10 cellular contexts compared by ENCODE assay signal in genomic region chr2:219331560-219332213, GRCh38. TPM values are rescaled to one million over a fixed set of nuclear protein-coding genes. Genes with fewer than 3 reads are reported as not detected.
DNase-seq lines count a peak whose midpoint lies in the region; ATAC-seq and TF ChIP-seq lines count a peak whose summit lies in the region.
"Had no signal": no experiment of that assay in that cellular context is flagged by ENCODE, and none has a peak within 500 bp of the region (broad histone marks: within the 10 kb centered on the region; RNA-seq: fewer than 3 reads in every experiment).

No MANE protein-coding gene starts in this region.

- H3K18ac ChIP-seq in trophoblast cell (ENCODE audit: low read length) = no peak overlapping the region

- TF ChIP-seq POLR2A in heart left ventricle (IDR thresholded peaks at IDR 0.05) = no peak

- CTCF ChIA-PET in activated CD4-positive, alpha-beta memory T cell treated with anti-CD3 and anti-CD28 coated beads for 36 hours (lab: Charles Lee) = interaction anchor here (0.8 kb wide), 1 partner anchor 336 kb away, joined by 3 read pairs; no protein-coding TSS in a partner anchor
- CTCF ChIA-PET in OCI-LY7 (lab: Charles Lee; ENCODE audit: unreplicated experiment) = no interaction called here

- DNase-seq in GM23338 (ENCODE audit: low spot score) (peak; percentile 68), heart left ventricle (peak in 4 of 5 donors; percentile 26 to 38 (median 38)), trophoblast cell (peak in 1 of 2 donors; percentile 68), OCI-LY7 (ENCODE audit: low spot score) (no peak), NCI-H2107 treated with DMSO at 0.1 percent for 48 hours (lab: John Stamatoyannopoulos, UW; ENCODE audit: unreplicated experiment) (no peak), NCI-H1694 treated with DMSO at 0.1 percent for 48 hours (lab: John Stamatoyannopoulos, UW) (no peak)
- peak; percentile 28 for DNase-seq in activated CD4-positive, alpha-beta memory T cell treated with anti-CD3 and anti-CD28 coated beads for 36 hours

- no peak overlapping the region for H2BK120ac ChIP-seq in trophoblast cell (ENCODE audit: insufficient read depth, low read length, poor library complexity)

- H3K14ac ChIP-seq in trophoblast cell (ENCODE audit: low read length) = no peak overlapping the region

- no peak overlapping the region for H2BK12ac ChIP-seq in trophoblast cell (ENCODE audit: low read length)

- H4K20me1 ChIP-seq in GM23338 (replicated peaks; ENCODE audit: insufficient read depth) = 0 out of 2 replicates have a peak, but pooled peaks cover 4% of the 10 kb centered on the region
- H4K20me1 ChIP-seq in OCI-LY7 (ENCODE audit: insufficient read depth, low read length) = no peaks in the 10 kb centered on the region

- peaks cover 71% of the 10 kb centered on the region for H3K27me3 ChIP-seq in GM23338 (ENCODE audit: insufficient read depth)
- H3K27me3 ChIP-seq in heart left ventricle = peaks cover 10 to 78% (median 35%) of the 10 kb centered on the region in 9 donors
- peaks cover 11% of the 10 kb centered on the region for H3K27me3 ChIP-seq in trophoblast cell (ENCODE audit: insufficient read depth, low read length)

- ATAC-seq in GM23338 (peak; percentile 83), heart left ventricle (peak in 3 of 4 donors; percentile 68 to 81 (median 77)), HG03432 (IDR thresholded peaks at IDR 0.05; ENCODE audit: unreplicated experiment) (no peak)

- TF ChIP-seq CTCF in GM23338 (conservative IDR thresholded peaks at IDR 0.05; ENCODE audit: low read depth in 2 of 2) = no peak
- TF ChIP-seq CTCF in heart left ventricle (IDR thresholded peaks at IDR 0.05) = no peak
- TF ChIP-seq CTCF in OCI-LY7 (conservative IDR thresholded peaks at IDR 0.05; ENCODE audit: low read length) = no peak

- H3K23ac ChIP-seq in trophoblast cell (ENCODE audit: low read length) = no peak overlapping the region

- H4K91ac ChIP-seq in trophoblast cell (ENCODE audit: low read depth, low read length) = no peak overlapping the region

- H3K9me2 ChIP-seq in GM23338 (ENCODE audit: insufficient read depth) (no peaks in the 10 kb centered on the region), OCI-LY7 (ENCODE audit: insufficient read depth, low read length) (no peaks in the 10 kb centered on the region)

- H3K4me2 ChIP-seq in GM23338 (peak overlapping the region; percentile 84), trophoblast cell (ENCODE audit: low read length) (no peak overlapping the region), OCI-LY7 (ENCODE audit: low read length) (no peak overlapping the region)

- peaks cover 49% of the 10 kb centered on the region for H3K27me3 Mint-ChIP-seq in GM23338 (ENCODE audit: insufficient read depth, low read depth, poor library complexity)
- H3K27me3 Mint-ChIP-seq in activated CD4-positive, alpha-beta memory T cell treated with anti-CD3 and anti-CD28 coated beads for 36 hours = peaks cover 46% of the 10 kb centered on the region

- H3K36me3 Mint-ChIP-seq in GM23338 (ENCODE audit: low read depth) = no peaks in the 10 kb centered on the region
- peaks cover 4% of the 10 kb centered on the region for H3K36me3 Mint-ChIP-seq in activated CD4-positive, alpha-beta memory T cell treated with anti-CD3 and anti-CD28 coated beads for 36 hours

- BruUV-seq in OCI-LY7 (replicated peaks; lab: Mats Ljungman, UMichigan) = no TSS peak

- 8 to 14% (median 10%) methylated on average over 37 to 39 of the region's 39 CpGs for WGBS in heart left ventricle, 4 donors
- WGBS in trophoblast cell (ENCODE audit: extremely low coverage, insufficient coverage, insufficient read length) = no CpG with 5 or more reads among the region's 39 CpGs

- H3K4me1 Mint-ChIP-seq in GM23338 = peaks cover 10% of the 10 kb centered on the region
- no peaks in the 10 kb centered on the region for H3K4me1 Mint-ChIP-seq in activated CD4-positive, alpha-beta memory T cell treated with anti-CD3 and anti-CD28 coated beads for 36 hours (ENCODE audit: low read depth)

- H3K9me3 ChIP-seq in heart left ventricle = peaks cover 0 to 11% (median 0%) of the 10 kb centered on the region in 12 donors
- peaks cover 2% of the 10 kb centered on the region for H3K9me3 ChIP-seq in trophoblast cell (ENCODE audit: insufficient read depth, low read depth, low read length)
- no peaks in the 10 kb centered on the region for H3K9me3 ChIP-seq in OCI-LY7 (ENCODE audit: low read length)

- no peaks in the 10 kb centered on the region for H3F3A ChIP-seq in GM23338 (replicated peaks; ENCODE audit: low read depth)

- H3K4me3 ChIP-seq in GM23338 (peak overlapping the region; percentile 57), heart left ventricle (no peak overlapping the region), trophoblast cell (ENCODE audit: low read depth, low read length) (peak overlapping the region; percentile 4), OCI-LY7 (ENCODE audit: low read depth, low read length, poor library complexity, severe bottlenecking) (no peak overlapping the region)
- H3K4me3 ChIP-seq: lung had no signal

- no peak overlapping the region for H4K12ac ChIP-seq in trophoblast cell (ENCODE audit: low read depth, low read length)

- intact Hi-C loops in activated CD4-positive, alpha-beta memory T cell treated with anti-CD3 and anti-CD28 coated beads for 36 hours (cut with micrococcal nuclease) = no loop called here
- intact Hi-C loops in heart left ventricle (cut with DNase I) (no loop called here), OCI-LY7 (cut with micrococcal nuclease; ENCODE audit: unreplicated experiment) (no loop called here)

- H4K8ac ChIP-seq in trophoblast cell (ENCODE audit: low read depth, low read length) = no peak overlapping the region

- peaks cover 3% of the 10 kb centered on the region; the same call in 1 of the 2 replicates for H3K4me1 ChIP-seq in GM23338 (ENCODE audit: insufficient read depth)
- H3K4me1 ChIP-seq in heart left ventricle = peaks cover 0 to 3% (median 0%) of the 10 kb centered on the region in 12 donors
- no peaks in the 10 kb centered on the region for H3K4me1 ChIP-seq in trophoblast cell (ENCODE audit: control insufficient read depth in 1 of 2, insufficient read depth in 2 of 2, low read length in 2 of 2)
- no peaks in the 10 kb centered on the region for H3K4me1 ChIP-seq in OCI-LY7 (ENCODE audit: insufficient read depth, low read length, poor library complexity, severe bottlenecking)

- no peak overlapping the region for H3K4ac ChIP-seq in trophoblast cell (ENCODE audit: low read depth, low read length)

- H3K4me3 Mint-ChIP-seq in GM23338 = peak overlapping the region; percentile 58
- no peak overlapping the region for H3K4me3 Mint-ChIP-seq in activated CD4-positive, alpha-beta memory T cell treated with anti-CD3 and anti-CD28 coated beads for 36 hours

- no peak overlapping the region; the same call in 1 of the 2 replicates for H2AFZ ChIP-seq in GM23338
- H2AFZ ChIP-seq in trophoblast cell (ENCODE audit: insufficient read depth, low read length, poor library complexity) = no peak overlapping the region
- no peak overlapping the region for H2AFZ ChIP-seq in OCI-LY7 (ENCODE audit: low read length)

- H3K27ac Mint-ChIP-seq in GM23338 = no peak overlapping the region
- H3K27ac Mint-ChIP-seq in activated CD4-positive, alpha-beta memory T cell treated with anti-CD3 and anti-CD28 coated beads for 36 hours = no peak overlapping the region

- H3K79me2 ChIP-seq in GM23338 (replicated peaks; ENCODE audit: insufficient read depth) = no peaks in the 10 kb centered on the region
- H3K79me2 ChIP-seq in trophoblast cell (ENCODE audit: control insufficient read depth, insufficient read depth, low read length, poor library complexity) = no peaks in the 10 kb centered on the region
- no peaks in the 10 kb centered on the region for H3K79me2 ChIP-seq in OCI-LY7 (ENCODE audit: insufficient read depth, low read depth, low read length)

- H3K9ac ChIP-seq in trophoblast cell (ENCODE audit: low read length) = no peak overlapping the region

- H3K36me3 ChIP-seq in GM23338 (ENCODE audit: insufficient read depth) = no peaks in the 10 kb centered on the region
- H3K36me3 ChIP-seq in heart left ventricle = no peaks in the 10 kb centered on the region
- no peaks in the 10 kb centered on the region for H3K36me3 ChIP-seq in trophoblast cell (ENCODE audit: control insufficient read depth in 1 of 2, insufficient read depth in 2 of 2, low read length in 2 of 2)
- H3K36me3 ChIP-seq in OCI-LY7 (ENCODE audit: insufficient read depth, low read length) = no peaks in the 10 kb centered on the region

- POLR2A ChIA-PET in activated CD4-positive, alpha-beta memory T cell treated with anti-CD3 and anti-CD28 coated beads for 36 hours (lab: Charles Lee) = no interaction called here
- POLR2A ChIA-PET in OCI-LY7 (lab: Charles Lee) = interaction anchor here (0.5 kb wide), 1 partner anchor 1611 kb away, joined by 3 read pairs; no protein-coding TSS in a partner anchor

- H3K27ac ChIP-seq in GM23338 (ENCODE audit: low read depth) (no peak overlapping the region), heart left ventricle (no peak overlapping the region), trophoblast cell (ENCODE audit: low read depth, low read length) (no peak overlapping the region), OCI-LY7 (ENCODE audit: low read depth, low read length, poor library complexity, severe bottlenecking) (no peak overlapping the region)

- no peaks in the 10 kb centered on the region for H3K79me1 ChIP-seq in trophoblast cell (ENCODE audit: low read length)

- no peaks in the 10 kb centered on the region for H3K9me3 Mint-ChIP-seq in GM23338
- H3K9me3 Mint-ChIP-seq in activated CD4-positive, alpha-beta memory T cell treated with anti-CD3 and anti-CD28 coated beads for 36 hours = peaks cover 10% of the 10 kb centered on the region

- no peak overlapping the region for H2AK5ac ChIP-seq in trophoblast cell (ENCODE audit: low read length)

- no peak overlapping the region for H2BK5ac ChIP-seq in trophoblast cell (ENCODE audit: low read depth, low read length, poor library complexity)

RNA-seq across cellular contexts. Expression of gene RESP18, which starts 0.9 kb away (rescaled TPM):
- not detected in 2 replicates for total RNA-seq in GM23338 (2014; rRNA removed; shearing (Covaris generic))
- not detected in 2 replicates for polyA plus RNA-seq in GM23338 (2016; fragmentation: Nextera tagmentation; extraction: Ambion mirVana)
- total RNA-seq in activated CD4-positive, alpha-beta memory T cell treated with anti-CD3 and anti-CD28 coated beads for 36 hours = not detected
- not detected for total RNA-seq in heart left ventricle
- not detected for polyA plus RNA-seq in heart left ventricle
- polyA plus RNA-seq in trophoblast cell (2013) = not detected in 2 replicates
- total RNA-seq in OCI-LY7 (2014; rRNA removed; shearing (Covaris generic)) = not detected in 2 replicates
- total RNA-seq in OCI-LY7 (2022) = not detected in 2 replicates
- total RNA-seq: lung had no signal
- polyA plus RNA-seq: adipose tissue, lung had no signal

RNA-seq across cellular contexts. Expression of gene PTPRN, which starts 22.5 kb away (rescaled TPM):
- total RNA-seq in GM23338 (2014; rRNA removed; shearing (Covaris generic)) = 18.8 and 22.1 TPM in 2 replicates
- polyA plus RNA-seq in GM23338 (2016; fragmentation: Nextera tagmentation; extraction: Ambion mirVana) (4.8 and 5.1 TPM in 2 replicates), heart left ventricle (under 1 TPM in 1 of 2 donors, not detected in 1; 0.12 TPM)
- under 1 TPM in 1 of 2 experiments, not detected in 1; 0.24 TPM for total RNA-seq in activated CD4-positive, alpha-beta memory T cell treated with anti-CD3 and anti-CD28 coated beads for 36 hours
- total RNA-seq in heart left ventricle (under 1 TPM in 3 of 9 donors, not detected in 6; 0.19 to 0.93 (median 0.59) TPM), OCI-LY7 (2022) (not detected in 2 replicates)
- polyA plus RNA-seq in trophoblast cell (2013) = 2.3 and 3.4 TPM in 2 replicates
- not detected in 2 replicates for total RNA-seq in OCI-LY7 (2014; rRNA removed; shearing (Covaris generic))

RNA-seq across cellular contexts. Expression of gene DNAJB2, which starts 52.5 kb away (rescaled TPM):
- total RNA-seq in GM23338 (2014; rRNA removed; shearing (Covaris generic)) = 25.5 and 25.9 TPM in 2 replicates
- polyA plus RNA-seq in GM23338 (2016; fragmentation: Nextera tagmentation; extraction: Ambion mirVana) (6.4 and 9.0 TPM in 2 replicates), heart left ventricle (100 to 1,000 TPM in 1 of 2 donors, 10 to 100 TPM in 1; 66.5 to 181 TPM)
- 10 to 100 TPM; 37.3 to 39.1 TPM for total RNA-seq in activated CD4-positive, alpha-beta memory T cell treated with anti-CD3 and anti-CD28 coated beads for 36 hours
- total RNA-seq in heart left ventricle (10 to 100 TPM; 61.3 to 95.4 (median 74.9) TPM), OCI-LY7 (2022) (55.3 and 58.7 TPM in 2 replicates)
- polyA plus RNA-seq in trophoblast cell (2013) = 55.4 and 57.3 TPM in 2 replicates
- 49.9 and 53.0 TPM in 2 replicates for total RNA-seq in OCI-LY7 (2014; rRNA removed; shearing (Covaris generic))

RNA-seq across cellular contexts. Expression of gene DNPEP, which starts 56.0 kb away (rescaled TPM):
- 58.8 and 67.9 TPM in 2 replicates for total RNA-seq in GM23338 (2014; rRNA removed; shearing (Covaris generic))
- polyA plus RNA-seq in GM23338 (2016; fragmentation: Nextera tagmentation; extraction: Ambion mirVana) = 44.9 and 49.2 TPM in 2 replicates
- total RNA-seq in activated CD4-positive, alpha-beta memory T cell treated with anti-CD3 and anti-CD28 coated beads for 36 hours = 10 to 100 TPM; 71.6 to 74.2 TPM
- total RNA-seq in heart left ventricle = 100 to 1,000 TPM in 1 of 9 donors, 10 to 100 TPM in 8; 61.8 to 101 (median 73.4) TPM
- 10 to 100 TPM; 61.3 to 69.6 TPM for polyA plus RNA-seq in heart left ventricle
- polyA plus RNA-seq in trophoblast cell (2013) = 48.6 and 49.0 TPM in 2 replicates
- 39.3 and 40.5 TPM in 2 replicates for total RNA-seq in OCI-LY7 (2014; rRNA removed; shearing (Covaris generic))
- 54.2 and 63.6 TPM in 2 replicates for total RNA-seq in OCI-LY7 (2022)

Comparison
In these comparisons a context has a peak if more than half of its experiments do, and no peak if none do; other contexts are left out.
1. DNase-seq: peak in GM23338 (single experiment), activated CD4-positive, alpha-beta memory T cell treated with anti-CD3 and anti-CD28 coated beads for 36 hours (single experiment) and heart left ventricle (4 of 5); none in OCI-LY7 (single experiment), NCI-H2107 treated with DMSO at 0.1 percent for 48 hours (single experiment) and NCI-H1694 treated with DMSO at 0.1 percent for 48 hours (single experiment).
2. H3K4me3 ChIP-seq: peak in GM23338 (single experiment) and trophoblast cell (single experiment); none in heart left ventricle (0 of 12) and OCI-LY7 (single experiment).
3. RNA of gene PTPRN, which starts 22.5 kb away (total RNA-seq): 18.8 to 22.1 TPM in GM23338; 0.24 TPM in activated CD4-positive, alpha-beta memory T cell treated with anti-CD3 and anti-CD28 coated beads for 36 hours, not detected in OCI-LY7 and 0.19 to 0.93 TPM in heart left ventricle; every median in the first group is over 10 times any median in the second.